In genomic region chrX:35919536-35920309, GRCh38 we compare ENCODE assay signal across 9 cellular contexts. TPM values are rescaled to one million over a fixed set of nuclear protein-coding genes. Genes with fewer than 3 reads are reported as not detected.
DNase-seq lines count a peak whose midpoint lies in the region; ATAC-seq, FAIRE-seq and TF ChIP-seq lines count a peak whose summit lies in the region.
"Had no signal": no experiment of that assay in that cellular context is flagged by ENCODE, and none has a peak within 500 bp of the region (broad histone marks: within the 10 kb centered on the region; RNA-seq: fewer than 3 reads in every experiment).

A gene with protein sequence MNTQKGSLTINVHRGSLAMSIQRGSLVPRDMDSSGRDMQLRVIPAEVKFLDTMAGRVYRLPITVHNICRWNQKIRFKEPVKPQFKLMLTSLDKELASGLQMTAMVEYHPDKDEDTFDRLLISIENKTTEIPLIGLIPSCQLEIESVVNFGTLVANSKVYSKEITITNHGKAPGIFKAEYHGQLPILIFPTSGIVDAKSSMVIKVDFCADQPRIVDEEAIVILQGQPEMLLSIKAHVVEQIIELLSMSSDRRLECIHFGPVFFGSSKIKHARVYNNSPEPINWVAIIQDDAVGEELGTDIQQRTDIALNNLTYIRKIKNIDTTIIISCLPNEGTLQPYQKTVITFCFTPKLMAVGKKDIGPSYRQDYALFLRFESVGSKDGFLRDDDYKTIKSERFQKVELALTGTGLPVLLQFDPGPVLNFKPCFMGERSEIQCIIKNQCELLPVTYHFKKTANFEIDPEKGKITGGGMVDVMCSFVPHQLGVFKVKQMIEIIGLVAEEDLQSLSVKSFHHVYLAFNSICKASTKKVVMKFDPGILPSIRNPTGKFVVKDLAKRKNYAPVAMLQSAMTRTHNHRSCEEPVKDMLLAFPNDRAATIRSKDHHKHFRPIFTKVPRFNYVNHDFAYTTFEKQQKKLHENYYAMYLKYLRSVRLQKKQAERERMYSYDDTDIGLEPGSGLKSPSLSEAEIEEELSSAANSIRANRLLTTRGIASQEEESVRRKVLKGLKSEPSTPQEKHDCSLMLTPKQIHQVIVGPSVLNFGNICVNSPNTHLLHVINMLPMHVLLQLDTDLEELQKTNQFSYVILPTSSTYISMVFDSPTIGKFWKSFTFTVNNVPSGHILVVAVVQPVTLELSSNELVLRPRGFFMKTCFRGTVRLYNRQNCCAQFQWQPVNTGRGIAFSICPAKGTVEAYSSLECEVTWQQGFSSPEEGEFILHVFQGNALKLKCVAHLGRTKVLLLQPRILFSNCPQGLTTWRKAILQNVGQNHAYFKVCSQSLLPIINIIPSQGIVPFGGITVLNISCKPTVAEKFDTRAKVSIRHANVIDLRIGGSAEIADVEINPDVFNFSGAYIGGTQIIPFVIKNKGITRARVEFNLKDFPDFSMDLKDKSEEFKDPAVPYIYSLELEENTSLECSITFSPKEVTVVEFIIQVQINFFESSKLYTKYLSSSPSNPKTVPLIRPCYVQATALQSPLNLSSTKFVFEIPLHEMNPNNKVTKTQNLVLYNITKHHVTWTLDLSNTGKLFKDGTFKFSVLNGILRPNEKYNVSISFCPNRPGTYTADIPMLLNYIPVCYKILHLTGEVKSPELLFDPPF (N-terminal part only) (plus strand): TSS chrX:35919734. CDS start chrX:35919800, 66 bp downstream.

- H3K9me3 ChIP-seq in SK-N-SH (no peaks in the 10 kb centered on the region), tibial artery (no peaks in the 10 kb centered on the region)

- H3K9me2 ChIP-seq in SK-N-SH: no peaks in the 10 kb centered on the region

- no peak within 1 kb of the TSS for H2AFZ ChIP-seq in SK-N-SH (ENCODE audit: low read depth)

- H3K27me3 ChIP-seq in SK-N-SH (ENCODE audit: insufficient read depth) (no peaks in the 10 kb centered on the region), tibial artery (no peaks in the 10 kb centered on the region)

- no peak for FAIRE-seq in GM19239 (lab: Jason Lieb, UNC)

- H3F3A ChIP-seq in SK-N-SH (replicated peaks; ENCODE audit: insufficient read depth): peaks cover 10% of the 10 kb centered on the region

- H3K9me3 Mint-ChIP-seq in activated naive CD4-positive, alpha-beta T cell treated with anti-CD3 and anti-CD28 coated beads, Interleukin-2, amount 50 U/mL, for 72 hours: peaks cover 0 to 7% of the 10 kb centered on the region in 2 donors

- H3K79me2 ChIP-seq in SK-N-SH (ENCODE audit: insufficient read depth): no peaks in the 10 kb centered on the region

- WGBS in SK-N-SH (ENCODE audit: low lambda C conversion rate): 2% methylated on average over 22 of the region's 38 CpGs

- H3K36me3 ChIP-seq in SK-N-SH (replicated peaks in 1 of 2; ENCODE audit: control insufficient read depth in 1 of 2, insufficient read depth in 2 of 2, low read length in 1 of 2): no peaks in the 10 kb centered on the region
- no peaks in the 10 kb centered on the region for H3K36me3 ChIP-seq in tibial artery

- no peak for TF ChIP-seq EP300 in SK-N-SH (IDR thresholded peaks at IDR 0.05; ENCODE audit: borderline replicate concordance in 1 of 2, low read depth in 1 of 2, low read length in 1 of 2)

- no peak within 1 kb of the TSS for H3K27ac Mint-ChIP-seq in activated naive CD4-positive, alpha-beta T cell treated with anti-CD3 and anti-CD28 coated beads, Interleukin-2, amount 50 U/mL, for 72 hours
- H3K27ac Mint-ChIP-seq: activated naive CD8-positive, alpha-beta T cell treated with anti-CD3 and anti-CD28 coated beads, Interleukin-2, amount 10 ng/mL, durations not matched to agents 7 days and 5 days had no signal

- TF ChIP-seq CTCF in SK-N-SH (IDR thresholded peaks at IDR 0.05) (no peak), astrocyte of the spinal cord (IDR thresholded peaks at IDR 0.05; ENCODE audit: low read depth, low read length) (no peak), tibial artery (IDR thresholded peaks at IDR 0.05) (no peak)

- DNase-seq in SK-N-SH: peak; percentile 25
- peak; percentile 1 for DNase-seq in astrocyte of the spinal cord (ENCODE audit: low read depth, low spot score)
- peak; percentile 87 for DNase-seq in left kidney (ENCODE audit: low read depth, low spot score)
- DNase-seq in tibial artery: peak in 1 of 2 donors; percentile 61
- DNase-seq in activated naive CD4-positive, alpha-beta T cell treated with anti-CD3 and anti-CD28 coated beads, Interleukin-2, amount 50 U/mL, for 72 hours (ENCODE audit: low spot score in 2 of 2): no peak
- DNase-seq in GM19239 (ENCODE audit: insufficient read length, low spot score): no peak
- DNase-seq: activated naive CD8-positive, alpha-beta T cell treated with anti-CD3 and anti-CD28 coated beads, Interleukin-2, amount 10 ng/mL, durations not matched to agents 7 days and 5 days had no signal

- no peak within 1 kb of the TSS for H3K9ac ChIP-seq in SK-N-SH

- in situ Hi-C loops in astrocyte of the spinal cord (cut with HindIII; ENCODE audit: low sequenced_read_pairs): no loop called here

- H3K4me1 ChIP-seq in SK-N-SH (ENCODE audit: control insufficient read depth in 1 of 2, insufficient read depth in 2 of 2, low read depth in 1 of 2, low read length in 1 of 2): no peaks in the 10 kb centered on the region; a peak in 1 of 4 replicates
- no peaks in the 10 kb centered on the region for H3K4me1 ChIP-seq in tibial artery

- no peak for TF ChIP-seq RAD21 in SK-N-SH (IDR thresholded peaks at IDR 0.05; ENCODE audit: low read length)

- intact Hi-C loops in tibial artery (cut with DNase I; ENCODE audit: low total_unique reads): no loop called here

- H3K4me3 ChIP-seq in SK-N-SH (ENCODE audit: low read depth in 2 of 2, low read length in 1 of 2) (peak within 1 kb of the TSS in 1 of 2 experiments; percentile 19; a peak in 1 of 4 replicates), astrocyte of the spinal cord (ENCODE audit: low read depth, low read length) (peak within 1 kb of the TSS; percentile 28), tibial artery (peak within 1 kb of the TSS; percentile 37 to 46)

- H4K20me1 ChIP-seq in SK-N-SH (ENCODE audit: insufficient read depth): no peaks in the 10 kb centered on the region

- H3K36me3 Mint-ChIP-seq in activated naive CD4-positive, alpha-beta T cell treated with anti-CD3 and anti-CD28 coated beads, Interleukin-2, amount 50 U/mL, for 72 hours: no peaks in the 10 kb centered on the region
- H3K36me3 Mint-ChIP-seq: activated naive CD8-positive, alpha-beta T cell treated with anti-CD3 and anti-CD28 coated beads, Interleukin-2, amount 10 ng/mL, durations not matched to agents 7 days and 5 days had no signal

- ATAC-seq in SK-N-SH treated with all-trans-retinoic acid at 6 μM for 48 hours (no peak), HG03025 (IDR thresholded peaks at IDR 0.05; ENCODE audit: low FRiP score, unreplicated experiment) (no peak)
- no peak for ATAC-seq in activated naive CD4-positive, alpha-beta T cell treated with anti-CD3 and anti-CD28 coated beads, Interleukin-2, amount 50 U/mL, for 72 hours

- peak within 1 kb of the TSS; percentile 17; the same call in 1 of the 2 replicates for H3K4me2 ChIP-seq in SK-N-SH

- POLR2A ChIA-PET in SK-N-SH (lab: Yijun Ruan, JAX): no interaction called here

- CTCF ChIA-PET in SK-N-SH (lab: Yijun Ruan, JAX): interaction anchor here (1.4 kb wide), 1 partner anchor 29 kb away, joined by 5 read pairs; no protein-coding TSS in a partner anchor

- H3K27ac ChIP-seq in SK-N-SH (ENCODE audit: low read depth in 2 of 2, low read length in 1 of 2) (no peak within 1 kb of the TSS), tibial artery (no peak within 1 kb of the TSS)

TF ChIP-seq in SK-N-SH, 30 proteins besides CTCF, POLR2A, EP300 and RAD21 (continues in another document):
- TF ChIP-seq TAF1 (IDR thresholded peaks at IDR 0.05; ENCODE audit: borderline replicate concordance, low read depth, low read length) (no peak), GATA2 (CRISPR knock-in tag; IDR thresholded peaks at IDR 0.05) (no peak), SIN3A (IDR thresholded peaks at IDR 0.05; ENCODE audit: borderline replicate concordance, low read depth, low read length) (no peak), NFIC (IDR thresholded peaks at IDR 0.05; ENCODE audit: borderline replicate concordance) (no peak), FOXM1 (IDR thresholded peaks at IDR 0.05; ENCODE audit: low read depth) (no peak), RXRA (IDR thresholded peaks at IDR 0.05; ENCODE audit: borderline replicate concordance, low read depth) (no peak), USF2 (IDR thresholded peaks at IDR 0.05; ENCODE audit: borderline replicate concordance, low read depth, low read length) (no peak), JUND (IDR thresholded peaks at IDR 0.05) (no peak)

TF ChIP-seq in SK-N-SH treated with all-trans-retinoic acid at 6 μM for 48 hours, 23 proteins besides CTCF, POLR2A, EP300 and RAD21:
- TF ChIP-seq ARNTL (CRISPR knock-in tag; IDR thresholded peaks at IDR 0.05; ENCODE audit: borderline replicate concordance, low read depth) (no peak), CSDC2 (CRISPR knock-in tag; IDR thresholded peaks at IDR 0.05) (no peak), RARB (CRISPR knock-in tag; IDR thresholded peaks at IDR 0.05) (no peak), BACH2 (CRISPR knock-in tag; IDR thresholded peaks at IDR 0.05; ENCODE audit: borderline replicate concordance) (no peak), GLIS3 (CRISPR knock-in tag; IDR thresholded peaks at IDR 0.05) (no peak), POU6F1 (CRISPR knock-in tag; IDR thresholded peaks at IDR 0.05; ENCODE audit: borderline replicate concordance, low read depth) (no peak), TCF4 (CRISPR knock-in tag; IDR thresholded peaks at IDR 0.05; ENCODE audit: borderline replicate concordance) (no peak)

RNA-seq across cellular contexts. Expression of the gene that starts here (rescaled TPM):
- 0.02 TPM in 2 replicates for polyA plus RNA-seq in SK-N-SH (2012; rRNA removed)
- polyA plus RNA-seq in SK-N-SH (2012; cell fraction: cytosol; rRNA removed): under 0.01 and 0.01 TPM in 2 replicates
- polyA plus RNA-seq in SK-N-SH (2012; cell fraction: nucleus; rRNA removed): 0.01 TPM in 1 of 2 replicates, not detected in the other
- total RNA-seq in activated naive CD4-positive, alpha-beta T cell treated with anti-CD3 and anti-CD28 coated beads, Interleukin-2, amount 50 U/mL, for 72 hours: not detected
- total RNA-seq: activated naive CD8-positive, alpha-beta T cell treated with anti-CD3 and anti-CD28 coated beads, Interleukin-2, amount 10 ng/mL, durations not matched to agents 7 days and 5 days had no signal

Comparison
In these comparisons a context has a peak if more than half of its experiments do, and no peak if none do; other contexts are left out.
1. Peak in DNase-seq and H3K4me2 ChIP-seq in SK-N-SH; RNA of the gene not detected or under 1 TPM.
2. DNase-seq: peak in astrocyte of the spinal cord (single experiment) and left kidney (single experiment); none in activated naive CD4-positive, alpha-beta T cell treated with anti-CD3 and anti-CD28 coated beads, Interleukin-2, amount 50 U/mL, for 72 hours (0 of 2) and GM19239 (single experiment).